ENCODE assay signal across 8 cellular contexts in the genomic region with DNA sequence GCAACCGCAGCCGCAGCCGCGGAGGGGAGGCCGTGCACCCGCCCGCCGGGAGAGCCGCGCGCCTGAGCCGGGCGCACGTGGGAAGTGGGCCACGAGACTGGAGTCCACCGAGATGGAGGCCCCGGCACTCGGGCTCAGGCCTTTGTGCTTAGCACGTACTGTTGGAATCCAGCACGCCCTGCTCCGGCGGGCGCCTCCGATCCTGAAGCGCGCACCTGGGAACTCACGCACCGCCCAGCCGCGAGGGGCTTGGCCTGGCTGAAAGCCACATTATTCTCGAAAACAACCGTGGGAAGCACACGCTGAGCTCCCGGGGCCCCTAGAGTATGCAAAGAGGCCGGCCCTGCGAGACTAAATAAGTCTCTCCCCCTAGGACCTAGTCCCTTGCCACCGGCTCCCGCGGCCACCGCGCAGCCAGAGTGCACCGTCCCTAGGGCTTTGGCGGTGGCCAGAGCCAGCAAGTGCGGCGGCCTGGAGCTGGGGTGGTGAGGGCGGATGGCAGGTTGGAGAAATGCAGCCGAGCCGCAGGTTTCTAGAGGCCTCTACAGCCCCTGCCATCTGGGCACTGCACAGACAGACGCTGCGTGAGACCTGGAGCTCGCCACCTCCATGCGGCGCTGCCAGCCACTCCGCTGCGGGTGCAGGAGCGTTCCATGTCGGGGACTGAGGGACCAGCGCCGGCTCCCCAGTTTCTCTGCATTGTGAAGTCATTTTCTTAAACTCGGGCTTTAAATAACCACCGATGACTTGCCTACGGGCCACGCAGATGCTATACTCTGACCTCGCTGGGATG. TPM values are rescaled to one million over a fixed set of nuclear protein-coding genes. Genes with fewer than 3 reads are reported as not detected.
DNase-seq lines count a peak whose midpoint lies in the region; ATAC-seq and TF ChIP-seq lines count a peak whose summit lies in the region.

No MANE protein-coding gene starts in this region.

- H3K36me3 Mint-ChIP-seq in activated T-cell treated with anti-CD3 and anti-CD28 coated beads, Interleukin-2, amount 50 U/mL, for 4 hours (ENCODE audit: insufficient read depth), result no peaks in the 10 kb centered on the region

- H3K4me1 Mint-ChIP-seq in activated T-cell treated with anti-CD3 and anti-CD28 coated beads, Interleukin-2, amount 50 U/mL, for 4 hours (ENCODE audit: low read depth), result peaks cover 4% of the 10 kb centered on the region

- H3K4me3 Mint-ChIP-seq in activated T-cell treated with anti-CD3 and anti-CD28 coated beads, Interleukin-2, amount 50 U/mL, for 4 hours, result peak overlapping the region; percentile 58

- POLR2A ChIA-PET in HEK293 (lab: Yijun Ruan, JAX), result no interaction called here

- H3K27me3 ChIP-seq in foreskin keratinocyte, result peaks cover 35% of the 10 kb centered on the region
- no peaks in the 10 kb centered on the region for H3K27me3 ChIP-seq in neuron (ENCODE audit: insufficient read depth, low read length)
- H3K27me3 ChIP-seq in SJCRH30, result no peaks in the 10 kb centered on the region

- no peaks in the 10 kb centered on the region for H3K9me3 Mint-ChIP-seq in activated T-cell treated with anti-CD3 and anti-CD28 coated beads, Interleukin-2, amount 50 U/mL, for 4 hours

- CTCF ChIA-PET in HEK293 (lab: Yijun Ruan, JAX), result interaction anchor here (0.6 to 4.0 kb wide), 50 partner anchors 8 to 1403 kb away, joined by 3 to 48 read pairs (median 4); no protein-coding TSS in a partner anchor

- peaks cover 56% of the 10 kb centered on the region for H3K27me3 Mint-ChIP-seq in activated T-cell treated with anti-CD3 and anti-CD28 coated beads, Interleukin-2, amount 50 U/mL, for 4 hours (ENCODE audit: low read depth)

- TF ChIP-seq CTCF in HEK293 (tag by site-specific recombination; IDR thresholded peaks at IDR 0.05), result no peak
- TF ChIP-seq CTCF in foreskin keratinocyte (conservative IDR thresholded peaks at IDR 0.05), result no peak

- ATAC-seq in GM18499 (IDR thresholded peaks at IDR 0.05; ENCODE audit: insufficient read depth, unreplicated experiment), result peak; percentile 25
- ATAC-seq in activated T-cell treated with anti-CD3 and anti-CD28 coated beads, Interleukin-2, amount 50 U/mL, for 4 hours, result peak; percentile 62 to 67
- ATAC-seq in foreskin keratinocyte, result peak; percentile 76

- H3K36me3 ChIP-seq in HEK293 (ENCODE audit: control insufficient read depth in 2 of 2, insufficient read depth in 1 of 2, low read length in 2 of 2) (no peaks in the 10 kb centered on the region), neuron (ENCODE audit: insufficient read depth, low read length) (no peaks in the 10 kb centered on the region), SJCRH30 (no peaks in the 10 kb centered on the region)

- H3K9me3 ChIP-seq in HEK293 (ENCODE audit: control insufficient read depth, insufficient read depth, low read depth, low read length), result no peaks in the 10 kb centered on the region
- H3K9me3 ChIP-seq in neuron (ENCODE audit: low read length), result no peaks in the 10 kb centered on the region
- H3K9me3 ChIP-seq in SJCRH30 (replicated peaks), result no peaks in the 10 kb centered on the region

- DNase-seq in NCI-H2029 (lab: John Stamatoyannopoulos, UW) (peak; percentile 67), foreskin keratinocyte (peak in 1 of 2 donors; percentile 22), SJCRH30 (no peak), GDM1 (lab: John Stamatoyannopoulos, UW) (no peak)
- DNase-seq in activated T-cell treated with anti-CD3 and anti-CD28 coated beads, Interleukin-2, amount 50 U/mL, for 4 hours, result peak; percentile 7

- H3K27ac ChIP-seq in HEK293 (ENCODE audit: extremely low read depth, low read depth, low read length) (no peak overlapping the region), foreskin keratinocyte (no peak overlapping the region), SJCRH30 (no peak overlapping the region)

- no peaks in the 10 kb centered on the region for H3K4me1 ChIP-seq in HEK293 (ENCODE audit: control insufficient read depth, insufficient read depth, low read length)
- no peaks in the 10 kb centered on the region for H3K4me1 ChIP-seq in foreskin keratinocyte
- no peaks in the 10 kb centered on the region for H3K4me1 ChIP-seq in neuron (ENCODE audit: insufficient read depth, low read length)
- H3K4me1 ChIP-seq in SJCRH30, result no peaks in the 10 kb centered on the region

- peak overlapping the region; percentile 9 for H2AFZ ChIP-seq in neuron (ENCODE audit: low read depth, low read length)

- H3K4me3 ChIP-seq in HEK293 (ENCODE audit: low read depth, low read length), result peak overlapping the region; percentile 26
- peak overlapping the region; percentile 27 for H3K4me3 ChIP-seq in neuron (ENCODE audit: low read length)
- H3K4me3 ChIP-seq in SJCRH30, result no peak overlapping the region

TF ChIP-seq in HEK293, 187 proteins besides CTCF, POLR2A, EP300 and RAD21:
- TF ChIP-seq ZNF138 (tag by site-specific recombination; IDR thresholded peaks at IDR 0.05; ENCODE audit: borderline replicate concordance) (no peak), ZBTB48 (tag by site-specific recombination; IDR thresholded peaks at IDR 0.05) (peak; percentile 28; the same call in 1 of the 2 replicates)

RNA-seq across cellular contexts. Expression of a gene that starts 42.0 kb away (rescaled TPM):
- total RNA-seq in activated T-cell treated with anti-CD3 and anti-CD28 coated beads, Interleukin-2, amount 50 U/mL, for 4 hours, result under 1 TPM in 2 of 3 donors, not detected in 1; 0.16 to 0.25 TPM
- total RNA-seq in foreskin keratinocyte, result not detected in 2 replicates
- not detected in 2 replicates for polyA plus RNA-seq in foreskin keratinocyte
- total RNA-seq in SJCRH30 (2014; rRNA removed; shearing (Covaris generic)), result not detected in 2 replicates

Comparison
In these comparisons a context has a peak if more than half of its experiments do, and no peak if none do; other contexts are left out.
1. ATAC-seq: peak in every context shown above with its lines; median percentile 76 in foreskin keratinocyte; 64 in activated T-cell treated with anti-CD3 and anti-CD28 coated beads, Interleukin-2, amount 50 U/mL, for 4 hours; 25 in GM18499.
2. DNase-seq: peak in NCI-H2029 (single experiment) and activated T-cell treated with anti-CD3 and anti-CD28 coated beads, Interleukin-2, amount 50 U/mL, for 4 hours (single experiment); none in SJCRH30 (0 of 2) and GDM1 (single experiment).